ENCODE assay signal across 20 cellular contexts in genomic region chr7:69659964-69660363, GRCh38.
DNase-seq lines count a peak whose midpoint lies in the region; ATAC-seq lines count a peak whose summit lies in the region.
"Had no signal": no experiment of that assay in that cellular context is flagged by ENCODE, and none has a peak within 500 bp of the region (broad histone marks: within the 10 kb centered on the region; RNA-seq: fewer than 3 reads in every experiment).

No MANE protein-coding gene starts in this region.

- H3K27me3 ChIP-seq in mesendoderm (ENCODE audit: insufficient read depth, low read length, poor library complexity): no peaks in the 10 kb centered on the region
- H3K27me3 ChIP-seq: dorsolateral prefrontal cortex, sigmoid colon had no signal

- no peaks in the 10 kb centered on the region for H3K79me2 ChIP-seq in mesendoderm (ENCODE audit: control insufficient read depth, insufficient read depth, low read length)

- no peak overlapping the region for H2BK15ac ChIP-seq in mesendoderm (replicated peaks; ENCODE audit: low read depth)

- no peak overlapping the region for H3K18ac ChIP-seq in mesendoderm (ENCODE audit: low read length)

- no peak overlapping the region for H4K8ac ChIP-seq in mesendoderm (ENCODE audit: low read depth, low read length)

- H3K23ac ChIP-seq in mesendoderm (ENCODE audit: low read length): no peak overlapping the region

- peaks cover 5% of the 10 kb centered on the region for H3K4me1 ChIP-seq in mesendoderm (ENCODE audit: control insufficient read depth, low read depth, low read length)

- H3K79me1 ChIP-seq in mesendoderm (ENCODE audit: low read length): peaks cover 2% of the 10 kb centered on the region

- H2AK5ac ChIP-seq in mesendoderm (ENCODE audit: low read length): no peak overlapping the region

- no peak overlapping the region for H3K4me2 ChIP-seq in mesendoderm (ENCODE audit: low read length)

- WGBS in mesendoderm (ENCODE audit: extremely low coverage, insufficient coverage, low lambda C conversion rate): no CpG with 5 or more reads among the region's 2 CpGs

- H3K27ac ChIP-seq in mesendoderm (ENCODE audit: low read depth, low read length): no peak overlapping the region
- H3K27ac ChIP-seq: dorsolateral prefrontal cortex, foreskin keratinocyte, sigmoid colon had no signal

- no peak overlapping the region for H3K9ac ChIP-seq in mesendoderm (ENCODE audit: low read length)

- no peaks in the 10 kb centered on the region for H3K36me3 ChIP-seq in mesendoderm (ENCODE audit: control insufficient read depth, insufficient read depth, low read length)
- H3K36me3 ChIP-seq: sigmoid colon had no signal

- no peak for ATAC-seq in HG02678 (IDR thresholded peaks at IDR 0.05; ENCODE audit: unreplicated experiment)
- ATAC-seq: foreskin keratinocyte; left cardiac atrium; natural killer cell treated with Interleukin-12 subunit alpha and Interleukin-12 subunit beta and Interleukin-15 and Interleukin-18, amount 100 ng/mL, for 72 hours; T-cell had no signal

- no peak overlapping the region for H4K5ac ChIP-seq in mesendoderm (ENCODE audit: low read length)

- H3K56ac ChIP-seq in mesendoderm (ENCODE audit: low read length): no peak overlapping the region

- no peak overlapping the region for H3K4ac ChIP-seq in mesendoderm (ENCODE audit: low read depth, low read length)

- no peak overlapping the region for H3K4me3 ChIP-seq in mesendoderm (ENCODE audit: low read length)
- H3K4me3 ChIP-seq: dorsolateral prefrontal cortex, sigmoid colon had no signal

- no peak overlapping the region for H2BK5ac ChIP-seq in mesendoderm (ENCODE audit: low read length)

- DNase-seq in AG20443 (ENCODE audit: low spot score): peak; percentile 62
- peak; percentile 24 for DNase-seq in M059J (ENCODE audit: low read depth)
- peak; percentile 36 for DNase-seq in cerebellum (ENCODE audit: low spot score)
- peak; percentile 81 for DNase-seq in mesendoderm
- no peak for DNase-seq in DMS153 treated with DMSO at 0.1 percent for 48 hours (lab: John Stamatoyannopoulos, UW; ENCODE audit: unreplicated experiment)
- no peak for DNase-seq in HPDE6-E6E7 (ENCODE audit: extremely low spot score)
- no peak for DNase-seq in GF-D8 (lab: John Stamatoyannopoulos, UW)
- DNase-seq: activated CD4-positive, alpha-beta T cell treated with anti-CD3 and anti-CD28 coated beads for 4 hours; activated naive CD8-positive, alpha-beta T cell treated with anti-CD3 and anti-CD28 coated beads, Interleukin-2, amount 10 ng/mL, durations not matched to agents 7 days and 5 days; CD4-positive, CD25-positive, alpha-beta regulatory T cell; DMS53; dorsolateral prefrontal cortex; foreskin keratinocyte; left cardiac atrium; NCI-H69; posterior cingulate gyrus; sigmoid colon; T-cell had no signal

- no peak overlapping the region for H2BK120ac ChIP-seq in mesendoderm (ENCODE audit: low read depth, low read length)

Comparison
In these comparisons a context has a peak if more than half of its experiments do, and no peak if none do; other contexts are left out.
1. DNase-seq: peak in AG20443 (single experiment), M059J (single experiment), cerebellum (single experiment) and mesendoderm (single experiment); none in DMS153 treated with DMSO at 0.1 percent for 48 hours (single experiment), HPDE6-E6E7 (single experiment) and GF-D8 (single experiment).